1 cellular context compared by ENCODE assay signal in the genomic region with DNA sequence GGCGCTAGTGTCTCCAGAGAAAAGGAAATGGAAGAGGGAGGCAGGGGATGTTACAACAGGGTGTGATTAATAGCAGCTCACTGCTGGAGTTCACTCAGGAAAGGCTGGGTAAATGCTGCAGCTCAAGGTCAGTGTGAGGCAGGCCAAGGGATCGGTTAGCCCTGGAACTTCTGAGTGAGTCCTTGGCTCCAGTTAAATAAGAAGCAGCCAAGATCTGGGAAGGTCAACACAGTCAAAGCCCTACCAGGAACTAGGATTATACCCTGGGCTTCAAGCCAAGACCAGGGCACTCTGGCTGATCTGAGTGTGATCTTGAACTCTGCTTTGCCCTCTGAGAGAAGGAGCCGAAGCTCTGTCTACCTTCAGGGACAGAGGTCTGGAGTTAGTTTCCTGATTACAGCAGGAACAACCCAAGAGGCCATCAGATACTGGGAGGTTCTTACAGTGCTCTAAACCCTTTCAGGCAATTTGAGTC.
TF ChIP-seq lines count a peak whose summit lies in the region.

No MANE protein-coding gene starts in this region.

TF ChIP-seq in HepG2, 621 proteins besides CTCF, POLR2A, EP300 and RAD21:
- TF ChIP-seq, protein P1, sequence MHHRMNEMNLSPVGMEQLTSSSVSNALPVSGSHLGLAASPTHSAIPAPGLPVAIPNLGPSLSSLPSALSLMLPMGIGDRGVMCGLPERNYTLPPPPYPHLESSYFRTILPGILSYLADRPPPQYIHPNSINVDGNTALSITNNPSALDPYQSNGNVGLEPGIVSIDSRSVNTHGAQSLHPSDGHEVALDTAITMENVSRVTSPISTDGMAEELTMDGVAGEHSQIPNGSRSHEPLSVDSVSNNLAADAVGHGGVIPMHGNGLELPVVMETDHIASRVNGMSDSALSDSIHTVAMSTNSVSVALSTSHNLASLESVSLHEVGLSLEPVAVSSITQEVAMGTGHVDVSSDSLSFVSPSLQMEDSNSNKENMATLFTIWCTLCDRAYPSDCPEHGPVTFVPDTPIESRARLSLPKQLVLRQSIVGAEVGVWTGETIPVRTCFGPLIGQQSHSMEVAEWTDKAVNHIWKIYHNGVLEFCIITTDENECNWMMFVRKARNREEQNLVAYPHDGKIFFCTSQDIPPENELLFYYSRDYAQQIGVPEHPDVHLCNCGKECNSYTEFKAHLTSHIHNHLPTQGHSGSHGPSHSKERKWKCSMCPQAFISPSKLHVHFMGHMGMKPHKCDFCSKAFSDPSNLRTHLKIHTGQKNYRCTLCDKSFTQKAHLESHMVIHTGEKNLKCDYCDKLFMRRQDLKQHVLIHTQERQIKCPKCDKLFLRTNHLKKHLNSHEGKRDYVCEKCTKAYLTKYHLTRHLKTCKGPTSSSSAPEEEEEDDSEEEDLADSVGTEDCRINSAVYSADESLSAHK (CRISPR knock-in tag; IDR thresholded peaks at IDR 0.05; ENCODE audit: borderline replicate concordance): no peak
- no peak for TF ChIP-seq TBX2 (CRISPR knock-in tag; IDR thresholded peaks at IDR 0.05; ENCODE audit: borderline replicate concordance)
